In genomic region chr22:34437140-34437539, GRCh38 we compare ENCODE assay signal across 30 cellular contexts.
"Had no signal": no experiment of that assay in that cellular context is flagged by ENCODE, and none has a peak within 500 bp of the region (broad histone marks: within the 10 kb centered on the region; RNA-seq: fewer than 3 reads in every experiment).

No MANE protein-coding gene starts in this region.

- H3K4me3 ChIP-seq: left lung, lower lobe of right lung, neural progenitor cell, right atrium auricular region, right lobe of liver, skin epidermis, stomach, testis, thyroid gland, transverse colon, upper lobe of left lung, uterus had no signal

- FAIRE-seq: islet of Langerhans, kidney had no signal

- H3K36me3 ChIP-seq: left lung, lower lobe of right lung, neutrophil, right atrium auricular region, right lobe of liver, stomach, thyroid gland, transverse colon, upper lobe of left lung, uterus had no signal

- H3K27ac ChIP-seq: left lung, lower lobe of right lung, neural progenitor cell, neutrophil, parathyroid adenoma, right atrium auricular region, right lobe of liver, skin epidermis, stomach, testis, thyroid gland, transverse colon, upper lobe of left lung, uterus had no signal

- ATAC-seq: left colon; left lung; lower lobe of right lung; natural killer cell; right lobe of liver; stimulated activated naive B cell treated with anti-CD40 and anti-IgM and Interleukin-4, amounts not matched to agents 10 μg/mL and 1 μg/mL and 100 μg/mL, for 72 hours; stimulated activated naive CD8-positive, alpha-beta T cell treated with anti-CD3 and anti-CD28 coated beads, Interleukin-15, Interleukin-2, amounts not matched to agents 100 U/mL and 50 U/mL, for 24 hours had no signal

- H3K4me1 ChIP-seq: left lung, lower lobe of right lung, neural progenitor cell, parathyroid adenoma, right atrium auricular region, right lobe of liver, stomach, testis, thyroid gland, transverse colon, upper lobe of left lung, uterus had no signal

- H3K27me3 ChIP-seq: left lung, neural progenitor cell, neutrophil, right atrium auricular region, right lobe of liver, stomach, testis, thyroid gland, transverse colon, upper lobe of left lung, uterus had no signal

- DNase-seq: hypothalamus; immature natural killer cell; kidney; left colon; left lung; lower lobe of right lung; mesendoderm; naive B cell; natural killer cell; nephron progenitor cell; occipital lobe; right lobe of liver; stimulated activated CD4-positive, alpha-beta T cell treated with anti-CD3 and anti-CD28 coated beads, Interleukin-12 subunit alpha, Interleukin-12 subunit beta, amount 100 ng/mL, for 4 hours; stimulated activated CD4-positive, alpha-beta T cell treated with anti-CD3 and anti-CD28 coated beads, Interleukin-15, amount 100 ng/mL, for 24 hours; stimulated activated CD4-positive, alpha-beta T cell treated with anti-CD3 and anti-CD28 coated beads, Interleukin-2, amount 100 ng/mL, for 24 hours; stimulated activated CD4-positive, alpha-beta T cell treated with anti-CD3 and anti-CD28 coated beads, Interleukin-4, amount 100 ng/mL, for 1 hour; stimulated activated naive B cell treated with anti-CD40 and anti-IgM and Interleukin-4, amounts not matched to agents 10 μg/mL and 1 μg/mL and 100 μg/mL, for 72 hours; stimulated activated naive CD8-positive, alpha-beta T cell treated with anti-CD3 and anti-CD28 coated beads, Interleukin-15, Interleukin-2, amounts not matched to agents 100 U/mL and 50 U/mL, for 24 hours; stomach; testis; thyroid gland; transverse colon; upper lobe of left lung; uterus had no signal

- H3K9me3 ChIP-seq: lower lobe of right lung, neutrophil, right atrium auricular region, right lobe of liver, stomach, testis, thyroid gland, transverse colon, upper lobe of left lung, uterus had no signal
